1 cellular context compared by ENCODE assay signal in genomic region chr4:123417813-123418212, GRCh38.
TF ChIP-seq lines count a peak whose summit lies in the region.

No MANE protein-coding gene starts in this region.

TF ChIP-seq in H1, 55 proteins besides CTCF, POLR2A, EP300 and RAD21:
- TF ChIP-seq, protein P1, sequence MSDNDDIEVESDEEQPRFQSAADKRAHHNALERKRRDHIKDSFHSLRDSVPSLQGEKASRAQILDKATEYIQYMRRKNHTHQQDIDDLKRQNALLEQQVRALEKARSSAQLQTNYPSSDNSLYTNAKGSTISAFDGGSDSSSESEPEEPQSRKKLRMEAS (IDR thresholded peaks at IDR 0.05) = no peak
